ENCODE assay signal across 24 cellular contexts in genomic region chr18:37742436-37742835, GRCh38.
DNase-seq lines count a peak whose midpoint lies in the region; ATAC-seq and TF ChIP-seq lines count a peak whose summit lies in the region.
"Had no signal": no experiment of that assay in that cellular context is flagged by ENCODE, and none has a peak within 500 bp of the region (broad histone marks: within the 10 kb centered on the region; RNA-seq: fewer than 3 reads in every experiment).

No MANE protein-coding gene starts in this region.

- POLR2A ChIA-PET in HEK293 (lab: Yijun Ruan, JAX): no interaction called here

- no peak for TF ChIP-seq CTCF in HEK293 (tag by site-specific recombination; IDR thresholded peaks at IDR 0.05)

- H3K27me3 ChIP-seq in NT2/D1 (ENCODE audit: insufficient read depth, insufficient read length): no peaks in the 10 kb centered on the region
- H3K27me3 ChIP-seq: Peyer's patch had no signal

- H3K36me3 ChIP-seq in HEK293 (ENCODE audit: control insufficient read depth in 2 of 2, insufficient read depth in 1 of 2, low read length in 2 of 2) (no peaks in the 10 kb centered on the region), NT2/D1 (ENCODE audit: insufficient read depth, insufficient read length, low read length) (no peaks in the 10 kb centered on the region)
- H3K36me3 ChIP-seq: Peyer's patch had no signal

- H3K4me1 ChIP-seq in HEK293 (ENCODE audit: control insufficient read depth, insufficient read depth, low read length) (no peaks in the 10 kb centered on the region), NT2/D1 (ENCODE audit: insufficient read depth, insufficient read length) (no peaks in the 10 kb centered on the region)
- H3K4me1 ChIP-seq: Peyer's patch had no signal

- CTCF ChIA-PET in HEK293 (lab: Yijun Ruan, JAX): no interaction called here

- DNase-seq in NCI-H1694 treated with DMSO at 0.1 percent for 48 hours (lab: John Stamatoyannopoulos, UW) (peak; percentile 1), NCI-H1694 (lab: John Stamatoyannopoulos, UW) (no peak), NT2/D1 (ENCODE audit: low read depth, low spot score) (peak; percentile 25), iPS-NIHi7 (ENCODE audit: extremely low spot score) (peak; percentile 38), NCI-H187 treated with DMSO at 0.1 percent for 48 hours (lab: John Stamatoyannopoulos, UW) (no peak)
- DNase-seq: activated CD4-positive, alpha-beta T cell treated with anti-CD3 and anti-CD28 coated beads for 1 hour; activated CD8-positive, alpha-beta T cell treated with anti-CD3 and anti-CD28 coated beads for 36 hours; activated effector memory CD4-positive, alpha-beta T cell treated with Interleukin-2 at 50 U/mL for 16 hours; activated naive CD8-positive, alpha-beta T cell treated with anti-CD3 and anti-CD28 coated beads, Interleukin-2, amount 10 ng/mL, durations not matched to agents 7 days and 5 days; AML-193; CD4-positive, alpha-beta memory T cell; DMS153; head of caudate nucleus; immature natural killer cell; KG1; NK-92 treated with Interleukin-12 subunit alpha and Interleukin-12 subunit beta, amount 100 ng/mL, for 24 hours; Peyer's patch; SIG-M5; small intestine; stimulated activated CD4-positive, alpha-beta T cell treated with anti-CD3 and anti-CD28 coated beads, Interleukin-1b, Interleukin-23, amount 100 ng/mL, for 48 hours had no signal

- no peak for ATAC-seq in HG02623 (IDR thresholded peaks at IDR 0.05; ENCODE audit: unreplicated experiment)
- ATAC-seq in GM18517 (IDR thresholded peaks at IDR 0.05; ENCODE audit: unreplicated experiment): no peak
- ATAC-seq: activated CD8-positive, alpha-beta T cell treated with anti-CD3 and anti-CD28 coated beads for 36 hours; left lobe of liver had no signal

- no peak overlapping the region for H3K27ac ChIP-seq in HEK293 (ENCODE audit: extremely low read depth, low read depth, low read length)
- H3K27ac ChIP-seq: Peyer's patch had no signal

- no peaks in the 10 kb centered on the region for H3K9me3 ChIP-seq in HEK293 (ENCODE audit: control insufficient read depth, insufficient read depth, low read depth, low read length)
- no peaks in the 10 kb centered on the region for H3K9me3 ChIP-seq in NT2/D1 (ENCODE audit: insufficient read depth, low read length)
- H3K9me3 ChIP-seq: Peyer's patch had no signal

- H3K9ac ChIP-seq in NT2/D1 (ENCODE audit: insufficient read length, low read depth): no peak overlapping the region

- H3K4me3 ChIP-seq in HEK293 (ENCODE audit: low read depth, low read length) (no peak overlapping the region), NT2/D1 (ENCODE audit: insufficient read length, low read depth) (no peak overlapping the region)
- H3K4me3 ChIP-seq: Peyer's patch had no signal

TF ChIP-seq in HEK293, 187 proteins besides CTCF, POLR2A, EP300 and RAD21:
- 0 out of 2 replicates have a peak, but pooled peaks have one; percentile 18 for TF ChIP-seq ZIC2 (tag by site-specific recombination; IDR thresholded peaks at IDR 0.05)
- TF ChIP-seq GLIS1 (tag by site-specific recombination; IDR thresholded peaks at IDR 0.05): peak; percentile 37; the same call in 1 of the 2 replicates
- no peak for TF ChIP-seq PRDM2 (tag by site-specific recombination; IDR thresholded peaks at IDR 0.05; ENCODE audit: borderline replicate concordance)
- TF ChIP-seq ZNF416 (tag by site-specific recombination; IDR thresholded peaks at IDR 0.05): no peak

Comparison
In these comparisons a context has a peak if more than half of its experiments do, and no peak if none do; other contexts are left out.
1. DNase-seq: peak in NCI-H1694 treated with DMSO at 0.1 percent for 48 hours (single experiment), NT2/D1 (single experiment) and iPS-NIHi7 (single experiment); none in NCI-H1694 (single experiment) and NCI-H187 treated with DMSO at 0.1 percent for 48 hours (single experiment).